11 cellular contexts compared by ENCODE assay signal in genomic region chr3:30610702-30611410, GRCh38. TPM values are rescaled to one million over a fixed set of nuclear protein-coding genes. Genes with fewer than 3 reads are reported as not detected.
DNase-seq lines count a peak whose midpoint lies in the region; ATAC-seq and TF ChIP-seq lines count a peak whose summit lies in the region.
"Had no signal": no experiment of that assay in that cellular context is flagged by ENCODE, and none has a peak within 500 bp of the region (broad histone marks: within the 10 kb centered on the region; RNA-seq: fewer than 3 reads in every experiment).

No MANE protein-coding gene starts in this region.

- intact Hi-C loops in lower lobe of right lung (cut with DNase I): no loop called here

- H3K27me3 Mint-ChIP-seq in activated naive CD4-positive, alpha-beta T cell treated with anti-CD3 and anti-CD28 coated beads, Interleukin-2, amount 50 U/mL, for 24 hours: no peaks in the 10 kb centered on the region
- H3K27me3 Mint-ChIP-seq in activated T-helper 17 cell treated with anti-CD3 and anti-CD28 coated beads, Interleukin-2, amount 50 U/mL, for 72 hours: no peaks in the 10 kb centered on the region

- H3K36me3 Mint-ChIP-seq in activated naive CD4-positive, alpha-beta T cell treated with anti-CD3 and anti-CD28 coated beads, Interleukin-2, amount 50 U/mL, for 24 hours: peaks cover 38% of the 10 kb centered on the region
- peaks cover 98% of the 10 kb centered on the region for H3K36me3 Mint-ChIP-seq in activated T-helper 17 cell treated with anti-CD3 and anti-CD28 coated beads, Interleukin-2, amount 50 U/mL, for 72 hours (ENCODE audit: low read depth)

- H3K36me3 ChIP-seq in lower lobe of right lung: no peaks in the 10 kb centered on the region
- H3K36me3 ChIP-seq in thymus (ENCODE audit: control insufficient read depth, insufficient read depth): no peaks in the 10 kb centered on the region

- H3K4me1 ChIP-seq in lower lobe of right lung (peaks cover 67% of the 10 kb centered on the region), thymus (ENCODE audit: control insufficient read depth, insufficient read depth, low read length) (peaks cover 20% of the 10 kb centered on the region)

- H3K4me3 Mint-ChIP-seq in activated naive CD4-positive, alpha-beta T cell treated with anti-CD3 and anti-CD28 coated beads, Interleukin-2, amount 50 U/mL, for 24 hours: peak overlapping the region; percentile 99
- H3K4me3 Mint-ChIP-seq in activated T-helper 17 cell treated with anti-CD3 and anti-CD28 coated beads, Interleukin-2, amount 50 U/mL, for 72 hours: peak overlapping the region; percentile 85

- H3K27ac Mint-ChIP-seq in activated naive CD4-positive, alpha-beta T cell treated with anti-CD3 and anti-CD28 coated beads, Interleukin-2, amount 50 U/mL, for 24 hours: peak overlapping the region; percentile 97
- H3K27ac Mint-ChIP-seq in activated T-helper 17 cell treated with anti-CD3 and anti-CD28 coated beads, Interleukin-2, amount 50 U/mL, for 72 hours: peak overlapping the region; percentile 87

- no peaks in the 10 kb centered on the region for H3K9me3 Mint-ChIP-seq in activated naive CD4-positive, alpha-beta T cell treated with anti-CD3 and anti-CD28 coated beads, Interleukin-2, amount 50 U/mL, for 24 hours
- H3K9me3 Mint-ChIP-seq in activated T-helper 17 cell treated with anti-CD3 and anti-CD28 coated beads, Interleukin-2, amount 50 U/mL, for 72 hours: no peaks in the 10 kb centered on the region

- peaks cover 60% of the 10 kb centered on the region for H3K4me1 Mint-ChIP-seq in activated naive CD4-positive, alpha-beta T cell treated with anti-CD3 and anti-CD28 coated beads, Interleukin-2, amount 50 U/mL, for 24 hours
- H3K4me1 Mint-ChIP-seq in activated T-helper 17 cell treated with anti-CD3 and anti-CD28 coated beads, Interleukin-2, amount 50 U/mL, for 72 hours: peaks cover 33% of the 10 kb centered on the region

- no peak for TF ChIP-seq CTCF in lower lobe of right lung (IDR thresholded peaks at IDR 0.05)

- no peak for DNase-seq in activated naive CD4-positive, alpha-beta T cell (lab: John Stamatoyannopoulos, UW)
- DNase-seq in lower lobe of right lung (no peak), SK-N-DZ (ENCODE audit: low spot score) (no peak), H4 (ENCODE audit: low spot score) (no peak)
- DNase-seq: body of pancreas, NCI-H2171 treated with DMSO at 0.1 percent for 48 hours, T1000 had no signal

- H3K4me3 ChIP-seq in lower lobe of right lung (peak overlapping the region; percentile 94), thymus (ENCODE audit: low read length) (peak overlapping the region; percentile 32)
- H3K4me3 ChIP-seq: body of pancreas had no signal

- ATAC-seq in activated T-helper 17 cell treated with anti-CD3 and anti-CD28 coated beads, Interleukin-2, amount 50 U/mL, for 72 hours (replicated peaks): peak; percentile 34
- no peak for ATAC-seq in lower lobe of right lung
- no peak for ATAC-seq in HG02759 (IDR thresholded peaks at IDR 0.05; ENCODE audit: unreplicated experiment)
- ATAC-seq: body of pancreas had no signal

- peak overlapping the region; percentile 100 for H3K27ac ChIP-seq in lower lobe of right lung
- peak overlapping the region; percentile 64 for H3K27ac ChIP-seq in thymus (ENCODE audit: low read depth)

- H3K9me3 ChIP-seq in lower lobe of right lung (no peaks in the 10 kb centered on the region), thymus (ENCODE audit: control insufficient read depth) (no peaks in the 10 kb centered on the region)
- H3K9me3 ChIP-seq: body of pancreas had no signal

- 72% methylated on average over 3 of the region's 3 CpGs for WGBS in thymus

- H3K27me3 ChIP-seq in lower lobe of right lung (ENCODE audit: low read depth): no peaks in the 10 kb centered on the region
- H3K27me3 ChIP-seq in thymus (ENCODE audit: control insufficient read depth, insufficient read depth): no peaks in the 10 kb centered on the region
- H3K27me3 ChIP-seq: body of pancreas had no signal

RNA-seq across cellular contexts. Expression of gene TGFBR2, which starts 4.5 kb away (rescaled TPM):
- total RNA-seq in activated T-helper 17 cell treated with anti-CD3 and anti-CD28 coated beads, Interleukin-2, amount 50 U/mL, for 72 hours: 10 to 100 TPM; 51.2 to 63.2 TPM
- total RNA-seq in lower lobe of right lung: 289 TPM
- 51.3 TPM for polyA plus RNA-seq in thymus
- polyA plus RNA-seq in SK-N-DZ (2014; cell fraction: cytosol; rRNA removed): 0.49 and 0.83 TPM in 2 replicates
- 0.53 and 1.6 TPM in 2 replicates for polyA plus RNA-seq in SK-N-DZ (2014; cell fraction: nucleus; rRNA removed)
- total RNA-seq in H4 (2014; rRNA removed; shearing (Covaris generic)): 9.0 and 13.4 TPM in 2 replicates
